In genomic region chr16:71625113-71625850, GRCh38 we compare ENCODE assay signal across 16 cellular contexts. TPM values are rescaled to one million over a fixed set of nuclear protein-coding genes. Genes with fewer than 3 reads are reported as not detected.
A peak's percentile ranks its signal among the peaks of the same experiment; 100 is the strongest.
DNase-seq lines count a peak whose midpoint lies in the region; ATAC-seq, FAIRE-seq and TF ChIP-seq lines count a peak whose summit lies in the region.
"Had no signal": no experiment of that assay in that cellular context is flagged by ENCODE, and none has a peak within 500 bp of the region (broad histone marks: within the 10 kb centered on the region; RNA-seq: fewer than 3 reads in every experiment).

No MANE protein-coding gene starts in this region.

- H4K20me1 ChIP-seq in HepG2 (ENCODE audit: insufficient read depth, low read length) = no peaks in the 10 kb centered on the region

- H3K4me2 ChIP-seq in HepG2 (ENCODE audit: low read depth, low read length) = peak overlapping the region; percentile 93

- no peak for FAIRE-seq in HepG2 (lab: Jason Lieb, UNC)
- FAIRE-seq: D721Med, small intestine had no signal

- peaks cover 14% of the 10 kb centered on the region for H3K27me3 Mint-ChIP-seq in activated naive CD4-positive, alpha-beta T cell treated with anti-CD3 and anti-CD28 coated beads, Interleukin-2, amount 10 ng/mL, durations not matched to agents 7 days and 5 days
- H3K27me3 Mint-ChIP-seq in activated naive CD8-positive, alpha-beta T cell treated with anti-CD3 and anti-CD28 coated beads, Interleukin-2, amount 10 ng/mL, durations not matched to agents 7 days and 5 days = peaks cover 41% of the 10 kb centered on the region

- H3K27ac Mint-ChIP-seq in activated naive CD4-positive, alpha-beta T cell treated with anti-CD3 and anti-CD28 coated beads, Interleukin-2, amount 10 ng/mL, durations not matched to agents 7 days and 5 days = no peak overlapping the region
- H3K27ac Mint-ChIP-seq in activated naive CD8-positive, alpha-beta T cell treated with anti-CD3 and anti-CD28 coated beads, Interleukin-2, amount 10 ng/mL, durations not matched to agents 7 days and 5 days = no peak overlapping the region
- H3K27ac Mint-ChIP-seq: T-cell had no signal

- no peaks in the 10 kb centered on the region; a peak in 1 of 5 replicates for H3K27me3 ChIP-seq in HepG2 (ENCODE audit: control insufficient read depth in 1 of 2, insufficient read depth in 2 of 2, low read length in 2 of 2)
- peaks cover 0 to 59% (median 24%) of the 10 kb centered on the region in 3 donors for H3K27me3 ChIP-seq in stomach
- peaks cover 12 to 80% (median 55%) of the 10 kb centered on the region in 7 donors for H3K27me3 ChIP-seq in heart right ventricle

- H3K27ac ChIP-seq in HepG2 (ENCODE audit: extremely low read length, insufficient read depth, low read length) (no peak overlapping the region), stomach (no peak overlapping the region), heart right ventricle (no peak overlapping the region)

- no peaks in the 10 kb centered on the region for H3K9me3 ChIP-seq in HepG2 (ENCODE audit: low read length)
- H3K9me3 ChIP-seq in stomach = peaks cover 0 to 3% (median 0%) of the 10 kb centered on the region in 4 donors
- H3K9me3 ChIP-seq in heart right ventricle = peaks cover 0 to 11% (median 0%) of the 10 kb centered on the region in 11 donors

- POLR2A ChIA-PET in activated naive CD8-positive, alpha-beta T cell treated with anti-CD3 and anti-CD28 coated beads, Interleukin-2, amount 10 ng/mL, durations not matched to agents 7 days and 5 days (lab: Charles Lee) = no interaction called here
- POLR2A ChIA-PET in HepG2 (lab: Yijun Ruan, JAX) = interaction anchor here (0.6 to 0.8 kb wide), 2 partner anchors 14 to 60 kb away, joined by 3 read pairs; no protein-coding TSS in a partner anchor

- TF ChIP-seq RAD21 in HepG2 (CRISPR knock-in tag; IDR thresholded peaks at IDR 0.05) = no peak

- TF ChIP-seq POLR2A in HepG2 (IDR thresholded peaks at IDR 0.05; ENCODE audit: insufficient read depth in 1 of 2, low read depth in 2 of 2, low read length in 2 of 2) (no peak), stomach (IDR thresholded peaks at IDR 0.05) (no peak)

- in situ Hi-C loops in HepG2 (cut with HindIII; ENCODE audit: extremely low pct_ligation_motif_present, low pct_unique_long_range_greater_than_20kb) = no loop called here

- BruUV-seq in HepG2 (replicated peaks; lab: Mats Ljungman, UMichigan) = no TSS peak

- intact Hi-C loops in HepG2 (cut with micrococcal nuclease; ENCODE audit: unreplicated experiment) (no loop called here), stomach (cut with DNase I; ENCODE audit: low total_unique reads) (loop anchor here (10.0 kb wide), 1 partner anchor 210 kb away; no protein-coding TSS in a partner anchor), heart right ventricle (cut with DNase I) (no loop called here)

- ATAC-seq in activated naive CD8-positive, alpha-beta T cell treated with anti-CD3 and anti-CD28 coated beads, Interleukin-2, amount 10 ng/mL, durations not matched to agents 7 days and 5 days (ENCODE audit: low read depth) = no peak
- no peak for ATAC-seq in HepG2
- no peak for ATAC-seq in heart right ventricle

- H3K4me1 ChIP-seq in HepG2 (ENCODE audit: insufficient read depth, low read length) = peaks cover 49% of the 10 kb centered on the region
- H3K4me1 ChIP-seq in stomach = peaks cover 12 to 26% (median 18%) of the 10 kb centered on the region in 4 donors
- H3K4me1 ChIP-seq in heart right ventricle = peaks cover 3 to 15% (median 11%) of the 10 kb centered on the region in 9 donors

- H3K4me3 ChIP-seq in HepG2 (replicated peaks in 1 of 3; ENCODE audit: insufficient read depth in 1 of 3, low read depth in 2 of 3, low read length in 3 of 3) = peak overlapping the region in 2 of 3 experiments; percentile 90 to 92; a peak in 3 of 6 replicates
- H3K4me3 ChIP-seq in stomach = peak overlapping the region; percentile 47 to 79 (median 50)
- no peak overlapping the region for H3K4me3 ChIP-seq in heart right ventricle

- H3K36me3 ChIP-seq in HepG2 (replicated peaks in 1 of 2; ENCODE audit: control insufficient read depth in 1 of 2, insufficient read depth in 2 of 2, low read length in 2 of 2) (no peaks in the 10 kb centered on the region), stomach (no peaks in the 10 kb centered on the region), heart right ventricle (no peaks in the 10 kb centered on the region)

- TF ChIP-seq CTCF in HepG2 (CRISPR knock-in tag; IDR thresholded peaks at IDR 0.05) (no peak), stomach (IDR thresholded peaks at IDR 0.05) (no peak), heart right ventricle (IDR thresholded peaks at IDR 0.05) (no peak)

- H3K9me3 Mint-ChIP-seq in activated naive CD4-positive, alpha-beta T cell treated with anti-CD3 and anti-CD28 coated beads, Interleukin-2, amount 10 ng/mL, durations not matched to agents 7 days and 5 days = no peaks in the 10 kb centered on the region
- H3K9me3 Mint-ChIP-seq in activated naive CD8-positive, alpha-beta T cell treated with anti-CD3 and anti-CD28 coated beads, Interleukin-2, amount 10 ng/mL, durations not matched to agents 7 days and 5 days = no peaks in the 10 kb centered on the region
- H3K9me3 Mint-ChIP-seq: T-cell had no signal

- H3K9ac ChIP-seq in HepG2 (ENCODE audit: insufficient read depth, low read depth, low read length) = no peak overlapping the region

- WGBS in HepG2 (ENCODE audit: low lambda C conversion rate) = 85% methylated on average over 7 of the region's 7 CpGs
- 82 to 90% (median 88%) methylated on average over 7 of the region's 7 CpGs for WGBS in stomach, 5 donors
- 83 to 93% methylated on average over 7 of the region's 7 CpGs for WGBS in heart right ventricle, 2 donors

- no peaks in the 10 kb centered on the region for H3K36me3 Mint-ChIP-seq in activated naive CD4-positive, alpha-beta T cell treated with anti-CD3 and anti-CD28 coated beads, Interleukin-2, amount 10 ng/mL, durations not matched to agents 7 days and 5 days
- no peaks in the 10 kb centered on the region for H3K36me3 Mint-ChIP-seq in activated naive CD8-positive, alpha-beta T cell treated with anti-CD3 and anti-CD28 coated beads, Interleukin-2, amount 10 ng/mL, durations not matched to agents 7 days and 5 days
- H3K36me3 Mint-ChIP-seq: T-cell had no signal

- H2AFZ ChIP-seq in HepG2 (ENCODE audit: low read length) = no peak overlapping the region

- TF ChIP-seq EP300 in HepG2 (IDR thresholded peaks at IDR 0.05; ENCODE audit: low read depth in 2 of 2, low read length in 2 of 2) = no peak
- TF ChIP-seq EP300 in HepG2 (CRISPR knock-in tag; IDR thresholded peaks at IDR 0.05; ENCODE audit: borderline replicate concordance) = no peak
- no peak for TF ChIP-seq EP300 in stomach (IDR thresholded peaks at IDR 0.05)

- peaks cover 10% of the 10 kb centered on the region for H3K4me1 Mint-ChIP-seq in activated naive CD4-positive, alpha-beta T cell treated with anti-CD3 and anti-CD28 coated beads, Interleukin-2, amount 10 ng/mL, durations not matched to agents 7 days and 5 days
- peaks cover 15% of the 10 kb centered on the region for H3K4me1 Mint-ChIP-seq in activated naive CD8-positive, alpha-beta T cell treated with anti-CD3 and anti-CD28 coated beads, Interleukin-2, amount 10 ng/mL, durations not matched to agents 7 days and 5 days

- DNase-seq in activated naive CD4-positive, alpha-beta T cell treated with anti-CD3 and anti-CD28 coated beads, Interleukin-2, amount 10 ng/mL, durations not matched to agents 7 days and 5 days = no peak
- no peak for DNase-seq in activated naive CD4-positive, alpha-beta T cell (lab: John Stamatoyannopoulos, UW)
- DNase-seq in activated naive CD8-positive, alpha-beta T cell treated with anti-CD3 and anti-CD28 coated beads, Interleukin-2, amount 10 ng/mL, durations not matched to agents 7 days and 5 days = no peak
- no peak for DNase-seq in HepG2 (ENCODE audit: low spot score)
- DNase-seq in stomach = no peak
- no peak for DNase-seq in GOT3 (lab: John Stamatoyannopoulos, UW)
- DNase-seq in heart right ventricle = no peak
- no peak for DNase-seq in COLO829 (ENCODE audit: low spot score)
- DNase-seq: central memory CD4-positive, alpha-beta T cell; NCI-H446 treated with DMSO at 0.1 percent for 48 hours; occipital lobe; OCI-M1 had no signal

- CTCF ChIA-PET in activated naive CD4-positive, alpha-beta T cell treated with anti-CD3 and anti-CD28 coated beads, Interleukin-2, amount 10 ng/mL, durations not matched to agents 7 days and 5 days (lab: Charles Lee) = no interaction called here
- CTCF ChIA-PET in HepG2 (lab: Yijun Ruan, JAX; ENCODE audit: low intra/inter-chr PET ratio, low total read pairs) = no interaction called here

- H3K4me3 Mint-ChIP-seq in activated naive CD4-positive, alpha-beta T cell treated with anti-CD3 and anti-CD28 coated beads, Interleukin-2, amount 10 ng/mL, durations not matched to agents 7 days and 5 days = peak overlapping the region; percentile 22
- H3K4me3 Mint-ChIP-seq in activated naive CD8-positive, alpha-beta T cell treated with anti-CD3 and anti-CD28 coated beads, Interleukin-2, amount 10 ng/mL, durations not matched to agents 7 days and 5 days = peak overlapping the region; percentile 18

- no peaks in the 10 kb centered on the region for H3K79me2 ChIP-seq in HepG2 (ENCODE audit: insufficient read depth, low read length)

RNA-seq across cellular contexts. Expression of gene MARVELD3, which starts 0.7 kb away (rescaled TPM):
- total RNA-seq in activated naive CD8-positive, alpha-beta T cell treated with anti-CD3 and anti-CD28 coated beads, Interleukin-2, amount 10 ng/mL, durations not matched to agents 7 days and 5 days = not detected
- total RNA-seq in HepG2 (2016; rRNA removed; fragmentation: Illumina TruSeq; extraction: Trizol) (3.6 and 5.6 TPM in 2 replicates), stomach (100 to 1,000 TPM in 1 of 5 donors, 10 to 100 TPM in 1, 1 to 10 TPM in 3; 1.2 to 480 (median 2.4) TPM), heart right ventricle (not detected)
- total RNA-seq in HepG2 (2016; cell fraction: cytosol; rRNA removed; fragmentation: Illumina TruSeq; extraction: Trizol; ENCODE audit: low read depth) = 0.88 and 0.91 TPM in 2 replicates
- total RNA-seq in HepG2 (2016; cell fraction: insoluble cytoplasmic fraction; rRNA removed; fragmentation: Illumina TruSeq; extraction: Trizol) = 3.1 and 5.2 TPM in 2 replicates
- 1.8 and 2.1 TPM in 2 replicates for total RNA-seq in HepG2 (2016; cell fraction: membrane; rRNA removed; fragmentation: Illumina TruSeq; extraction: Trizol)
- 5.3 and 5.6 TPM in 2 replicates for total RNA-seq in HepG2 (2016; cell fraction: nucleus; rRNA removed; fragmentation: Illumina TruSeq; extraction: Trizol)
- polyA plus RNA-seq in HepG2 (2011; rRNA removed) (4.8 and 5.0 TPM in 2 replicates), stomach (1 to 10 TPM; 1.6 to 4.2 (median 2.1) TPM), heart right ventricle (under 1 TPM in 1 of 2 donors, not detected in 1; 0.01 TPM)
- 4.8 and 5.7 TPM in 2 replicates for polyA plus RNA-seq in HepG2 (2011; cell fraction: cytosol; rRNA removed)
- polyA plus RNA-seq in HepG2 (2011; cell fraction: nucleus; rRNA removed) = 4.2 TPM in 2 replicates
- 5.5 and 6.5 TPM in 2 replicates for polyA plus RNA-seq in HepG2 (2012)
- 0.61 and 0.77 TPM in 2 replicates for polyA plus RNA-seq in HepG2 (2016; cell fraction: cytosol; fragmentation: Illumina TruSeq; extraction: Trizol; ENCODE audit: low read depth)
- 4.0 and 4.4 TPM in 2 replicates for polyA plus RNA-seq in HepG2 (2016; cell fraction: insoluble cytoplasmic fraction; fragmentation: Illumina TruSeq; extraction: Trizol; ENCODE audit: low read depth)
- 1.1 and 1.4 TPM in 2 replicates for polyA plus RNA-seq in HepG2 (2016; cell fraction: membrane; fragmentation: Illumina TruSeq; extraction: Trizol; ENCODE audit: low read depth)
- 9.4 and 10.1 TPM in 2 replicates for polyA plus RNA-seq in HepG2 (2016; cell fraction: nucleus; fragmentation: Illumina TruSeq; extraction: Trizol; ENCODE audit: insufficient read depth, low read depth)
- polyA minus RNA-seq in HepG2 (2011; rRNA and poly(A)+ RNA removed; ENCODE audit: low replicate concordance) = 10.3 TPM in 1 of 2 replicates, not detected in the other
- polyA minus RNA-seq in HepG2 (2011; cell fraction: cytosol; rRNA and poly(A)+ RNA removed) = 2.8 and 3.6 TPM in 2 replicates
- 6.2 and 7.7 TPM in 2 replicates for polyA minus RNA-seq in HepG2 (2011; cell fraction: nucleus; rRNA and poly(A)+ RNA removed)

RNA-seq across cellular contexts. Expression of gene TAT, which starts 48.4 kb away (rescaled TPM):
- not detected for total RNA-seq in activated naive CD8-positive, alpha-beta T cell treated with anti-CD3 and anti-CD28 coated beads, Interleukin-2, amount 10 ng/mL, durations not matched to agents 7 days and 5 days
- total RNA-seq in HepG2 (2016; rRNA removed; fragmentation: Illumina TruSeq; extraction: Trizol) = 1.6 and 2.2 TPM in 2 replicates
- total RNA-seq in HepG2 (2016; cell fraction: cytosol; rRNA removed; fragmentation: Illumina TruSeq; extraction: Trizol; ENCODE audit: low read depth) = 0.44 and 0.51 TPM in 2 replicates
- 2.0 and 2.3 TPM in 2 replicates for total RNA-seq in HepG2 (2016; cell fraction: insoluble cytoplasmic fraction; rRNA removed; fragmentation: Illumina TruSeq; extraction: Trizol)
- total RNA-seq in HepG2 (2016; cell fraction: membrane; rRNA removed; fragmentation: Illumina TruSeq; extraction: Trizol) = 0.83 and 1.1 TPM in 2 replicates
- 1.4 and 2.1 TPM in 2 replicates for total RNA-seq in HepG2 (2016; cell fraction: nucleus; rRNA removed; fragmentation: Illumina TruSeq; extraction: Trizol)
- polyA plus RNA-seq in HepG2 (2011; rRNA removed) = 5.8 and 6.5 TPM in 2 replicates
- 5.1 and 6.4 TPM in 2 replicates for polyA plus RNA-seq in HepG2 (2011; cell fraction: cytosol; rRNA removed)
- polyA plus RNA-seq in HepG2 (2011; cell fraction: nucleus; rRNA removed) = 3.5 and 4.3 TPM in 2 replicates
- polyA plus RNA-seq in HepG2 (2012) = 6.1 TPM in 2 replicates
- polyA plus RNA-seq in HepG2 (2016; cell fraction: cytosol; fragmentation: Illumina TruSeq; extraction: Trizol; ENCODE audit: low read depth) = 0.08 and 0.17 TPM in 2 replicates
- 2.8 and 3.4 TPM in 2 replicates for polyA plus RNA-seq in HepG2 (2016; cell fraction: insoluble cytoplasmic fraction; fragmentation: Illumina TruSeq; extraction: Trizol; ENCODE audit: low read depth)
- polyA plus RNA-seq in HepG2 (2016; cell fraction: membrane; fragmentation: Illumina TruSeq; extraction: Trizol; ENCODE audit: low read depth) = 0.38 and 0.55 TPM in 2 replicates
- polyA plus RNA-seq in HepG2 (2016; cell fraction: nucleus; fragmentation: Illumina TruSeq; extraction: Trizol; ENCODE audit: insufficient read depth, low read depth) = 1.9 and 2.0 TPM in 2 replicates
- 9.0 TPM in 1 of 2 replicates, not detected in the other for polyA minus RNA-seq in HepG2 (2011; rRNA and poly(A)+ RNA removed; ENCODE audit: low replicate concordance)
- 3.4 and 3.8 TPM in 2 replicates for polyA minus RNA-seq in HepG2 (2011; cell fraction: cytosol; rRNA and poly(A)+ RNA removed)
- polyA minus RNA-seq in HepG2 (2011; cell fraction: nucleus; rRNA and poly(A)+ RNA removed) = 7.1 and 9.9 TPM in 2 replicates
- not detected for total RNA-seq in stomach
- not detected for polyA plus RNA-seq in stomach
- not detected for total RNA-seq in heart right ventricle
- not detected for polyA plus RNA-seq in heart right ventricle
- total RNA-seq: lower leg skin had no signal

Comparison
In these comparisons a context has a peak if more than half of its experiments do, and no peak if none do; other contexts are left out.
1. H3K4me3 ChIP-seq: peak in HepG2 (2 of 3) and stomach (4 of 4); none in heart right ventricle (0 of 10).